3 cellular contexts compared by ENCODE assay signal in genomic region chr12:76391461-76391860, GRCh38.
TF ChIP-seq lines count a peak whose summit lies in the region.

No MANE protein-coding gene starts in this region.

TF ChIP-seq in liver, 16 proteins besides CTCF, POLR2A, EP300 and RAD21:
- no peak for TF ChIP-seq FOXA1 (IDR thresholded peaks at IDR 0.05)
- peak; percentile 25 to 41 for TF ChIP-seq HNF4A (conservative IDR thresholded peaks at IDR 0.05)
- peak; percentile 16 for TF ChIP-seq SP1 (IDR thresholded peaks at IDR 0.05)

TF ChIP-seq in HepG2, 621 proteins besides CTCF, POLR2A, EP300 and RAD21:
- TF ChIP-seq GMEB2 (CRISPR knock-in tag; IDR thresholded peaks at IDR 0.05; ENCODE audit: low read depth) (no peak), PITX1 (CRISPR knock-in tag; IDR thresholded peaks at IDR 0.05) (no peak), BRCA1 (CRISPR knock-in tag; IDR thresholded peaks at IDR 0.05) (no peak), ZNF512B (CRISPR knock-in tag; IDR thresholded peaks at IDR 0.05; ENCODE audit: borderline replicate concordance) (no peak), ZNF841 (CRISPR knock-in tag; IDR thresholded peaks at IDR 0.05; ENCODE audit: borderline replicate concordance) (no peak), KLF16 (CRISPR knock-in tag; IDR thresholded peaks at IDR 0.05) (no peak), ZNF75D (CRISPR knock-in tag; IDR thresholded peaks at IDR 0.05; ENCODE audit: borderline replicate concordance) (no peak), ZBTB34 (CRISPR knock-in tag; IDR thresholded peaks at IDR 0.05) (no peak), ZNF557 (CRISPR knock-in tag; IDR thresholded peaks at IDR 0.05) (no peak), MTA1 (CRISPR knock-in tag; IDR thresholded peaks at IDR 0.05; ENCODE audit: borderline replicate concordance) (no peak), IRF9 (CRISPR knock-in tag; IDR thresholded peaks at IDR 0.05; ENCODE audit: borderline replicate concordance) (no peak), JUN (CRISPR knock-in tag; IDR thresholded peaks at IDR 0.05) (no peak), MED8 (CRISPR knock-in tag; IDR thresholded peaks at IDR 0.05; ENCODE audit: insufficient replicate concordance) (no peak), ZNF740 (CRISPR knock-in tag; IDR thresholded peaks at IDR 0.05) (no peak), KDM1A (CRISPR knock-in tag; IDR thresholded peaks at IDR 0.05) (no peak), ZFP62 (CRISPR knock-in tag; IDR thresholded peaks at IDR 0.05) (no peak), SP140L (CRISPR knock-in tag; IDR thresholded peaks at IDR 0.05; ENCODE audit: borderline replicate concordance) (no peak), ZSCAN31 (CRISPR knock-in tag; IDR thresholded peaks at IDR 0.05; ENCODE audit: low read depth) (no peak), ZNF574 (CRISPR knock-in tag; IDR thresholded peaks at IDR 0.05) (no peak)

TF ChIP-seq in K562, 482 proteins besides CTCF, POLR2A, EP300 and RAD21:
- TF ChIP-seq ZNF778 (CRISPR knock-in tag; IDR thresholded peaks at IDR 0.05) (no peak), DNMT1 (IDR thresholded peaks at IDR 0.05) (no peak), ZNF609 (CRISPR knock-in tag; IDR thresholded peaks at IDR 0.05; ENCODE audit: borderline replicate concordance) (no peak), ZBTB8A (IDR thresholded peaks at IDR 0.05; ENCODE audit: partially characterized antibody) (no peak), TSC22D4 (tag; IDR thresholded peaks at IDR 0.05) (no peak), FIP1L1 (IDR thresholded peaks at IDR 0.05; ENCODE audit: low read depth, low read length, poor library complexity, severe bottlenecking) (no peak), PML (IDR thresholded peaks at IDR 0.05; ENCODE audit: low read length) (no peak), ATF3 (IDR thresholded peaks at IDR 0.05) (no peak), ATF3 (CRISPR knock-in tag; conservative IDR thresholded peaks at IDR 0.05) (no peak), CREB3L1 (IDR thresholded peaks at IDR 0.05; ENCODE audit: borderline replicate concordance, low read depth) (no peak), FOXA3 (CRISPR knock-in tag; conservative IDR thresholded peaks at IDR 0.05 in 1 of 2, IDR thresholded peaks at IDR 0.05 in 1 of 2) (no peak), HNRNPH1 (optimal IDR thresholded peaks at IDR 0.05; ENCODE audit: low read depth, low read length) (no peak), HMGXB4 (CRISPR knock-in tag; IDR thresholded peaks at IDR 0.05) (no peak), ZC3H11A (IDR thresholded peaks at IDR 0.05; ENCODE audit: low read depth, low read length) (no peak)
TF ChIP-seq in K562: peak in this region for 0.
